17 cellular contexts compared by ENCODE assay signal in genomic region chr15:39730552-39730951, GRCh38. TPM values are rescaled to one million over a fixed set of nuclear protein-coding genes. Genes with fewer than 3 reads are reported as not detected.
DNase-seq lines count a peak whose midpoint lies in the region; ATAC-seq, FAIRE-seq and TF ChIP-seq lines count a peak whose summit lies in the region.
"Had no signal": no experiment of that assay in that cellular context is flagged by ENCODE, and none has a peak within 500 bp of the region (broad histone marks: within the 10 kb centered on the region; RNA-seq: fewer than 3 reads in every experiment).

No MANE protein-coding gene starts in this region.

- H3K9me2 ChIP-seq in hepatocyte (replicated peaks; ENCODE audit: insufficient read depth) (no peaks in the 10 kb centered on the region), MM.1S (replicated peaks; ENCODE audit: insufficient read depth, low read length) (no peaks in the 10 kb centered on the region)

- POLR2A ChIA-PET in A549 (lab: Yijun Ruan, JAX) (no interaction called here), HEK293 (lab: Yijun Ruan, JAX) (no interaction called here)

- no peak for TF ChIP-seq EP300 in A549 (IDR thresholded peaks at IDR 0.05)

- TF ChIP-seq POLR2A in A549 (IDR thresholded peaks at IDR 0.05; ENCODE audit: low read length): no peak

- TF ChIP-seq CTCF in A549 (IDR thresholded peaks at IDR 0.05): no peak
- TF ChIP-seq CTCF in HEK293 (tag by site-specific recombination; IDR thresholded peaks at IDR 0.05): no peak
- no peak for TF ChIP-seq CTCF in hepatocyte (IDR thresholded peaks at IDR 0.05; ENCODE audit: poor library complexity)
- TF ChIP-seq CTCF in osteoblast (IDR thresholded peaks at IDR 0.05; ENCODE audit: extremely low read depth, low read depth, low read length): no peak
- TF ChIP-seq CTCF in MM.1S (IDR thresholded peaks at IDR 0.05; ENCODE audit: low read length): no peak

- 7% methylated on average over 3 of the region's 5 CpGs for WGBS in A549 (ENCODE audit: missing lambda C conversion rate)
- WGBS in hepatocyte (ENCODE audit: low lambda C conversion rate, missing lambda C conversion rate): 44% methylated on average over 5 of the region's 5 CpGs

- H3K4me1 ChIP-seq in A549 (peaks cover 16% of the 10 kb centered on the region), HEK293 (ENCODE audit: control insufficient read depth, insufficient read depth, low read length) (no peaks in the 10 kb centered on the region), hepatocyte (ENCODE audit: insufficient read depth) (peaks cover 9% of the 10 kb centered on the region), osteoblast (ENCODE audit: insufficient read depth, low read length) (peaks cover 2% of the 10 kb centered on the region), MM.1S (ENCODE audit: low read length) (no peaks in the 10 kb centered on the region)
- H3K4me1 ChIP-seq: HAP-1 had no signal

- H3K27ac ChIP-seq in A549: peak overlapping the region; percentile 58 to 77
- H3K27ac ChIP-seq in HEK293 (ENCODE audit: extremely low read depth, low read depth, low read length): no peak overlapping the region
- no peak overlapping the region for H3K27ac ChIP-seq in hepatocyte
- H3K27ac ChIP-seq in osteoblast (ENCODE audit: low read depth, low read length): no peak overlapping the region
- no peak overlapping the region for H3K27ac ChIP-seq in MM.1S (ENCODE audit: low read length)

- H3K4me3 ChIP-seq in A549: peak overlapping the region; percentile 2; the same call in 1 of the 3 replicates
- no peak overlapping the region for H3K4me3 ChIP-seq in HEK293 (ENCODE audit: low read depth, low read length)
- H3K4me3 ChIP-seq in hepatocyte: no peak overlapping the region
- no peak overlapping the region for H3K4me3 ChIP-seq in osteoblast (ENCODE audit: insufficient read depth, low read length)
- H3K4me3 ChIP-seq in MM.1S (ENCODE audit: low read length): no peak overlapping the region
- H3K4me3 ChIP-seq: GM12878, HAP-1 had no signal

- H3K9ac ChIP-seq in MM.1S (ENCODE audit: low read length): no peak overlapping the region

- no peaks in the 10 kb centered on the region for H3K36me3 ChIP-seq in HEK293 (ENCODE audit: control insufficient read depth in 2 of 2, insufficient read depth in 1 of 2, low read length in 2 of 2)
- no peaks in the 10 kb centered on the region for H3K36me3 ChIP-seq in hepatocyte (replicated peaks; ENCODE audit: insufficient read depth, low read depth)
- no peaks in the 10 kb centered on the region for H3K36me3 ChIP-seq in osteoblast (ENCODE audit: insufficient read depth, low read length)
- no peaks in the 10 kb centered on the region for H3K36me3 ChIP-seq in MM.1S (replicated peaks; ENCODE audit: insufficient read depth, low read length)
- H3K36me3 ChIP-seq: HAP-1 had no signal

- peak overlapping the region; percentile 66 for H3K4me2 ChIP-seq in A549
- peak overlapping the region; percentile 54 for H3K4me2 ChIP-seq in hepatocyte
- no peak overlapping the region for H3K4me2 ChIP-seq in osteoblast (ENCODE audit: insufficient read depth, low read length)
- no peak overlapping the region for H3K4me2 ChIP-seq in MM.1S (ENCODE audit: low read depth, low read length)

- no peak for FAIRE-seq in A549 (lab: Jason Lieb, UNC)
- FAIRE-seq: GM12878, GM19239, H1, HTR-8/SVneo had no signal

- no peaks in the 10 kb centered on the region for H3F3A ChIP-seq in MM.1S (ENCODE audit: insufficient read depth, low read length)

- H3K79me2 ChIP-seq in hepatocyte: no peaks in the 10 kb centered on the region
- no peaks in the 10 kb centered on the region for H3K79me2 ChIP-seq in osteoblast (ENCODE audit: insufficient read depth, low read length)
- H3K79me2 ChIP-seq in MM.1S (ENCODE audit: low read length): no peaks in the 10 kb centered on the region

- peak; percentile 3 to 69 for DNase-seq in A549 (ENCODE audit: low read depth in 1 of 2, low spot score in 1 of 2)
- peak; percentile 18 for DNase-seq in hepatocyte (ENCODE audit: low spot score)
- DNase-seq in osteoblast (ENCODE audit: insufficient read length, low spot score, missing footprints): no peak
- DNase-seq in MM.1S: no peak
- DNase-seq in GDM1 (lab: John Stamatoyannopoulos, UW): no peak
- DNase-seq in middle frontal gyrus (ENCODE audit: extremely low spot score, low spot score): no peak
- DNase-seq in superior temporal gyrus (ENCODE audit: extremely low spot score): no peak
- DNase-seq: CD8-positive, alpha-beta T cell; COR-L47; HFFc6; KBM-7 had no signal

- CTCF ChIA-PET in A549 (lab: Yijun Ruan, JAX): interaction anchor here (1.5 kb wide), 1 partner anchor 1023 kb away, joined by 3 read pairs; no protein-coding TSS in a partner anchor
- CTCF ChIA-PET in HEK293 (lab: Yijun Ruan, JAX): no interaction called here

- H2AFZ ChIP-seq in hepatocyte (peak overlapping the region; percentile 15), osteoblast (ENCODE audit: low read length) (peak overlapping the region; percentile 10), MM.1S (ENCODE audit: low read length) (no peak overlapping the region)

- no peak for TF ChIP-seq RAD21 in A549 (conservative IDR thresholded peaks at IDR 0.05 in 1 of 2, IDR thresholded peaks at IDR 0.05 in 1 of 2)

- H4K20me1 ChIP-seq in hepatocyte (ENCODE audit: insufficient read depth, poor library complexity, severe bottlenecking): no peaks in the 10 kb centered on the region
- no peaks in the 10 kb centered on the region for H4K20me1 ChIP-seq in osteoblast (ENCODE audit: insufficient read depth, low read length)
- H4K20me1 ChIP-seq in MM.1S (ENCODE audit: insufficient read depth, low read length): no peaks in the 10 kb centered on the region

- ATAC-seq in A549: peak in 1 of 2 experiments; percentile 73; a peak in 3 of 6 replicates
- ATAC-seq: CD8-positive, alpha-beta T cell; GM12878 had no signal

- H3K9me3 ChIP-seq in A549 (no peaks in the 10 kb centered on the region), HEK293 (ENCODE audit: control insufficient read depth, insufficient read depth, low read depth, low read length) (no peaks in the 10 kb centered on the region), hepatocyte (ENCODE audit: low read depth) (no peaks in the 10 kb centered on the region), osteoblast (ENCODE audit: low read depth, low read length) (no peaks in the 10 kb centered on the region), MM.1S (replicated peaks; ENCODE audit: insufficient read depth, low read length) (no peaks in the 10 kb centered on the region)
- H3K9me3 ChIP-seq: HAP-1 had no signal

- H3K27me3 ChIP-seq in hepatocyte (no peaks in the 10 kb centered on the region), osteoblast (ENCODE audit: insufficient read depth, low read length) (no peaks in the 10 kb centered on the region), MM.1S (replicated peaks; ENCODE audit: insufficient read depth, low read length) (no peaks in the 10 kb centered on the region)

TF ChIP-seq in A549, 52 proteins besides CTCF, POLR2A, EP300 and RAD21 (continues in another document):
- TF ChIP-seq HOXB13 (CRISPR knock-in tag; IDR thresholded peaks at IDR 0.05; ENCODE audit: low read depth): no peak
- TF ChIP-seq PHF8 (IDR thresholded peaks at IDR 0.05; ENCODE audit: borderline replicate concordance, low read depth): no peak
- no peak for TF ChIP-seq FOSL2 (IDR thresholded peaks at IDR 0.05)
- no peak for TF ChIP-seq FOSL2 (CRISPR knock-in tag; IDR thresholded peaks at IDR 0.05)
- no peak for TF ChIP-seq BCL3 (IDR thresholded peaks at IDR 0.05)
- TF ChIP-seq MAFK (IDR thresholded peaks at IDR 0.05; ENCODE audit: partially characterized antibody): no peak

TF ChIP-seq in HEK293, 187 proteins besides CTCF, POLR2A, EP300 and RAD21:
- TF ChIP-seq WT1 (tag by site-specific recombination; IDR thresholded peaks at IDR 0.05): 0 out of 2 replicates have a peak, but pooled peaks have one; percentile 15
- peak; percentile 52 for TF ChIP-seq ZNF341 (tag by site-specific recombination; IDR thresholded peaks at IDR 0.05; ENCODE audit: low read depth)
- no peak for TF ChIP-seq HOXA7 (CRISPR knock-in tag; IDR thresholded peaks at IDR 0.05; ENCODE audit: borderline replicate concordance)
- peak; percentile 38; the same call in 1 of the 2 replicates for TF ChIP-seq ZNF335 (tag by site-specific recombination; conservative IDR thresholded peaks at IDR 0.05)
- TF ChIP-seq ZBTB48 (tag by site-specific recombination; IDR thresholded peaks at IDR 0.05): peak; percentile 86

RNA-seq across cellular contexts. Expression of gene FSIP1, which starts 52.1 kb away (rescaled TPM):
- polyA plus RNA-seq in A549 (2011; rRNA removed): 0.82 and 0.93 TPM in 2 replicates
- 0.15 and 0.18 TPM in 2 replicates for polyA plus RNA-seq in A549 (2012; cell fraction: cytosol; rRNA removed)
- 0.06 and 0.09 TPM in 2 replicates for polyA plus RNA-seq in A549 (2012; cell fraction: nucleus; rRNA removed)
- 0.71 to 0.90 TPM (median 0.80 TPM) in 3 replicates for polyA plus RNA-seq in A549 (2017; fragmentation: RNase III; extraction: RNeasy Plus Mini Kit Qiagen cat#74134 plus additional on column Dnase treatment)
- 0.10 and 0.12 TPM in 2 replicates for polyA minus RNA-seq in A549 (2011; rRNA and poly(A)+ RNA removed)
- 0.56 and 0.60 TPM in 2 replicates for total RNA-seq in hepatocyte
- 0.79 TPM in 1 of 2 replicates, not detected in the other for polyA plus RNA-seq in hepatocyte
- 2.1 and 3.6 TPM in 2 replicates for total RNA-seq in osteoblast

Comparison
In these comparisons a context has a peak if more than half of its experiments do, and no peak if none do; other contexts are left out.
1. DNase-seq: peak in A549 (2 of 2) and hepatocyte (single experiment); none in osteoblast (single experiment), MM.1S (single experiment), GDM1 (single experiment), middle frontal gyrus (single experiment) and superior temporal gyrus (single experiment).
2. H3K27ac ChIP-seq: peak in A549 (2 of 2); none in HEK293 (single experiment), hepatocyte (single experiment), osteoblast (single experiment) and MM.1S (single experiment).
3. H3K4me2 ChIP-seq: peak in A549 (single experiment) and hepatocyte (single experiment); none in osteoblast (single experiment) and MM.1S (single experiment).